ENCODE assay signal across 1 cellular context in the genomic region with DNA sequence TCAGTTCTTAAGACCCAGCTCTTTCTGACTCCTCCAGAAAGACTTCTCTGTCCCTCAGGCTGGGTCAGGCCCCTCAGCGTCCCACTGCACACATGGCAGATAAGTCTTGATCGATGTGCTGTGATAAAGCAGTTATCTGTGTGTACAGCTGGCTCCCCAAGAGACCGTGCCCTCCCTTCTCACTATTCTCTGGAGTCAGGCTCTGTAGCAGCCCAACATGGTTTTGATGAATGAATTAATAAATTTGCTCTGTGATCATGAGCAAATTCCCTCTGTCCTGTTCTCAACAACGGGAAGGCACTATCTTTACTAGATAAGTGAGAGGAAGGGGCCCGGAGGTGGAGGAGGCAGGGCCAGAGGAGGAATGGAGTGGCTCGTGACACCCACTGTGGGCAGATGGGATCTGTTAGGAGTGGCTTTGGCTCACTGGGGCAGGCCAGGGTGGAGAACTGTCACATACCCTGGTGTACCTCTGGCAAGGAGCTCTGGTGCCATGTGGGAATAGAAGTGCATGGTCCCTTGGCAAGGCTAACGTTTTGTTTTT.
TF ChIP-seq lines count a peak whose summit lies in the region.

No MANE protein-coding gene starts in this region.

TF ChIP-seq in K562, 482 proteins besides CTCF, POLR2A, EP300 and RAD21 (continued from another document and continues in another):
- TF ChIP-seq, protein P1, sequence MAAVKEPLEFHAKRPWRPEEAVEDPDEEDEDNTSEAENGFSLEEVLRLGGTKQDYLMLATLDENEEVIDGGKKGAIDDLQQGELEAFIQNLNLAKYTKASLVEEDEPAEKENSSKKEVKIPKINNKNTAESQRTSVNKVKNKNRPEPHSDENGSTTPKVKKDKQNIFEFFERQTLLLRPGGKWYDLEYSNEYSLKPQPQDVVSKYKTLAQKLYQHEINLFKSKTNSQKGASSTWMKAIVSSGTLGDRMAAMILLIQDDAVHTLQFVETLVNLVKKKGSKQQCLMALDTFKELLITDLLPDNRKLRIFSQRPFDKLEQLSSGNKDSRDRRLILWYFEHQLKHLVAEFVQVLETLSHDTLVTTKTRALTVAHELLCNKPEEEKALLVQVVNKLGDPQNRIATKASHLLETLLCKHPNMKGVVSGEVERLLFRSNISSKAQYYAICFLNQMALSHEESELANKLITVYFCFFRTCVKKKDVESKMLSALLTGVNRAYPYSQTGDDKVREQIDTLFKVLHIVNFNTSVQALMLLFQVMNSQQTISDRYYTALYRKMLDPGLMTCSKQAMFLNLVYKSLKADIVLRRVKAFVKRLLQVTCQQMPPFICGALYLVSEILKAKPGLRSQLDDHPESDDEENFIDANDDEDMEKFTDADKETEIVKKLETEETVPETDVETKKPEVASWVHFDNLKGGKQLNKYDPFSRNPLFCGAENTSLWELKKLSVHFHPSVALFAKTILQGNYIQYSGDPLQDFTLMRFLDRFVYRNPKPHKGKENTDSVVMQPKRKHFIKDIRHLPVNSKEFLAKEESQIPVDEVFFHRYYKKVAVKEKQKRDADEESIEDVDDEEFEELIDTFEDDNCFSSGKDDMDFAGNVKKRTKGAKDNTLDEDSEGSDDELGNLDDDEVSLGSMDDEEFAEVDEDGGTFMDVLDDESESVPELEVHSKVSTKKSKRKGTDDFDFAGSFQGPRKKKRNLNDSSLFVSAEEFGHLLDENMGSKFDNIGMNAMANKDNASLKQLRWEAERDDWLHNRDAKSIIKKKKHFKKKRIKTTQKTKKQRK (IDR thresholded peaks at IDR 0.05; ENCODE audit: borderline replicate concordance, low read depth, low read length): no peak
- TF ChIP-seq, protein P2, sequence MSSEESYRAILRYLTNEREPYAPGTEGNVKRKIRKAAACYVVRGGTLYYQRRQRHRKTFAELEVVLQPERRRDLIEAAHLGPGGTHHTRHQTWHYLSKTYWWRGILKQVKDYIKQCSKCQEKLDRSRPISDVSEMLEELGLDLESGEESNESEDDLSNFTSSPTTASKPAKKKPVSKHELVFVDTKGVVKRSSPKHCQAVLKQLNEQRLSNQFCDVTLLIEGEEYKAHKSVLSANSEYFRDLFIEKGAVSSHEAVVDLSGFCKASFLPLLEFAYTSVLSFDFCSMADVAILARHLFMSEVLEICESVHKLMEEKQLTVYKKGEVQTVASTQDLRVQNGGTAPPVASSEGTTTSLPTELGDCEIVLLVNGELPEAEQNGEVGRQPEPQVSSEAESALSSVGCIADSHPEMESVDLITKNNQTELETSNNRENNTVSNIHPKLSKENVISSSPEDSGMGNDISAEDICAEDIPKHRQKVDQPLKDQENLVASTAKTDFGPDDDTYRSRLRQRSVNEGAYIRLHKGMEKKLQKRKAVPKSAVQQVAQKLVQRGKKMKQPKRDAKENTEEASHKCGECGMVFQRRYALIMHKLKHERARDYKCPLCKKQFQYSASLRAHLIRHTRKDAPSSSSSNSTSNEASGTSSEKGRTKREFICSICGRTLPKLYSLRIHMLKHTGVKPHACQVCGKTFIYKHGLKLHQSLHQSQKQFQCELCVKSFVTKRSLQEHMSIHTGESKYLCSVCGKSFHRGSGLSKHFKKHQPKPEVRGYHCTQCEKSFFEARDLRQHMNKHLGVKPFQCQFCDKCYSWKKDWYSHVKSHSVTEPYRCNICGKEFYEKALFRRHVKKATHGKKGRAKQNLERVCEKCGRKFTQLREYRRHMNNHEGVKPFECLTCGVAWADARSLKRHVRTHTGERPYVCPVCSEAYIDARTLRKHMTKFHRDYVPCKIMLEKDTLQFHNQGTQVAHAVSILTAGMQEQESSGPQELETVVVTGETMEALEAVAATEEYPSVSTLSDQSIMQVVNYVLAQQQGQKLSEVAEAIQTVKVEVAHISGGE (CRISPR knock-in tag; IDR thresholded peaks at IDR 0.05): peak in 1 of 3 experiments; percentile 50; a peak in 1 of 6 replicates
- no peak for TF ChIP-seq NR4A1 (CRISPR knock-in tag; IDR thresholded peaks at IDR 0.05)
- TF ChIP-seq NR4A1 (tag; IDR thresholded peaks at IDR 0.05): peak; percentile 91
- TF ChIP-seq GABPA (tag; conservative IDR thresholded peaks at IDR 0.05; ENCODE audit: low read depth): no peak
- no peak for TF ChIP-seq GABPB1 (CRISPR knock-in tag; IDR thresholded peaks at IDR 0.05)
- TF ChIP-seq ZC3H11A (IDR thresholded peaks at IDR 0.05; ENCODE audit: low read depth, low read length): no peak
- no peak for TF ChIP-seq KDM4B (IDR thresholded peaks at IDR 0.05; ENCODE audit: borderline replicate concordance in 2 of 2, low read depth in 1 of 2)
- no peak for TF ChIP-seq DNMT1 (IDR thresholded peaks at IDR 0.05)
- TF ChIP-seq RBM34 (IDR thresholded peaks at IDR 0.05; ENCODE audit: borderline replicate concordance, insufficient read depth, low read length): no peak
- no peak for TF ChIP-seq PHB (CRISPR knock-in tag; IDR thresholded peaks at IDR 0.05)
- TF ChIP-seq, protein P3, sequence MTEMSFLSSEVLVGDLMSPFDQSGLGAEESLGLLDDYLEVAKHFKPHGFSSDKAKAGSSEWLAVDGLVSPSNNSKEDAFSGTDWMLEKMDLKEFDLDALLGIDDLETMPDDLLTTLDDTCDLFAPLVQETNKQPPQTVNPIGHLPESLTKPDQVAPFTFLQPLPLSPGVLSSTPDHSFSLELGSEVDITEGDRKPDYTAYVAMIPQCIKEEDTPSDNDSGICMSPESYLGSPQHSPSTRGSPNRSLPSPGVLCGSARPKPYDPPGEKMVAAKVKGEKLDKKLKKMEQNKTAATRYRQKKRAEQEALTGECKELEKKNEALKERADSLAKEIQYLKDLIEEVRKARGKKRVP (CRISPR knock-in tag; IDR thresholded peaks at IDR 0.05): 0 out of 2 replicates have a peak, but pooled peaks have one; percentile 2
- TF ChIP-seq POU5F1 (IDR thresholded peaks at IDR 0.05; ENCODE audit: borderline replicate concordance, low read depth, low read length, partially characterized antibody): no peak
- peak; percentile 70; the same call in 1 of the 2 replicates for TF ChIP-seq DMBX1 (CRISPR knock-in tag; IDR thresholded peaks at IDR 0.05; ENCODE audit: borderline replicate concordance)
- TF ChIP-seq CC2D1A (IDR thresholded peaks at IDR 0.05): no peak
- peak; percentile 60 for TF ChIP-seq CHD1 (IDR thresholded peaks at IDR 0.05; ENCODE audit: low read length)
- TF ChIP-seq CHD2 (IDR thresholded peaks at IDR 0.05; ENCODE audit: low read depth, low read length): 0 out of 2 replicates have a peak, but pooled peaks have one; percentile 5
- TF ChIP-seq ZNF766 (CRISPR knock-in tag; conservative IDR thresholded peaks at IDR 0.05): peak; percentile 77; the same call in 1 of the 2 replicates
- TF ChIP-seq, protein P4, sequence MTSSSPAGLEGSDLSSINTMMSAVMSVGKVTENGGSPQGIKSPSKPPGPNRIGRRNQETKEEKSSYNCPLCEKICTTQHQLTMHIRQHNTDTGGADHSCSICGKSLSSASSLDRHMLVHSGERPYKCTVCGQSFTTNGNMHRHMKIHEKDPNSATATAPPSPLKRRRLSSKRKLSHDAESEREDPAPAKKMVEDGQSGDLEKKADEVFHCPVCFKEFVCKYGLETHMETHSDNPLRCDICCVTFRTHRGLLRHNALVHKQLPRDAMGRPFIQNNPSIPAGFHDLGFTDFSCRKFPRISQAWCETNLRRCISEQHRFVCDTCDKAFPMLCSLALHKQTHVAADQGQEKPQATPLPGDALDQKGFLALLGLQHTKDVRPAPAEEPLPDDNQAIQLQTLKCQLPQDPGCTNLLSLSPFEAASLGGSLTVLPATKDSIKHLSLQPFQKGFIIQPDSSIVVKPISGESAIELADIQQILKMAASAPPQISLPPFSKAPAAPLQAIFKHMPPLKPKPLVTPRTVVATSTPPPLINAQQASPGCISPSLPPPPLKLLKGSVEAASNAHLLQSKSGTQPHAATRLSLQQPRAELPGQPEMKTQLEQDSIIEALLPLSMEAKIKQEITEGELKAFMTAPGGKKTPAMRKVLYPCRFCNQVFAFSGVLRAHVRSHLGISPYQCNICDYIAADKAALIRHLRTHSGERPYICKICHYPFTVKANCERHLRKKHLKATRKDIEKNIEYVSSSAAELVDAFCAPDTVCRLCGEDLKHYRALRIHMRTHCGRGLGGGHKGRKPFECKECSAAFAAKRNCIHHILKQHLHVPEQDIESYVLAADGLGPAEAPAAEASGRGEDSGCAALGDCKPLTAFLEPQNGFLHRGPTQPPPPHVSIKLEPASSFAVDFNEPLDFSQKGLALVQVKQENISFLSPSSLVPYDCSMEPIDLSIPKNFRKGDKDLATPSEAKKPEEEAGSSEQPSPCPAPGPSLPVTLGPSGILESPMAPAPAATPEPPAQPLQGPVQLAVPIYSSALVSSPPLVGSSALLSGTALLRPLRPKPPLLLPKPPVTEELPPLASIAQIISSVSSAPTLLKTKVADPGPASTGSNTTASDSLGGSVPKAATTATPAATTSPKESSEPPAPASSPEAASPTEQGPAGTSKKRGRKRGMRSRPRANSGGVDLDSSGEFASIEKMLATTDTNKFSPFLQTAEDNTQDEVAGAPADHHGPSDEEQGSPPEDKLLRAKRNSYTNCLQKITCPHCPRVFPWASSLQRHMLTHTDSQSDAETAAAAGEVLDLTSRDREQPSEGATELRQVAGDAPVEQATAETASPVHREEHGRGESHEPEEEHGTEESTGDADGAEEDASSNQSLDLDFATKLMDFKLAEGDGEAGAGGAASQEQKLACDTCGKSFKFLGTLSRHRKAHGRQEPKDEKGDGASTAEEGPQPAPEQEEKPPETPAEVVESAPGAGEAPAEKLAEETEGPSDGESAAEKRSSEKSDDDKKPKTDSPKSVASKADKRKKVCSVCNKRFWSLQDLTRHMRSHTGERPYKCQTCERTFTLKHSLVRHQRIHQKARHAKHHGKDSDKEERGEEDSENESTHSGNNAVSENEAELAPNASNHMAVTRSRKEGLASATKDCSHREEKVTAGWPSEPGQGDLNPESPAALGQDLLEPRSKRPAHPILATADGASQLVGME (CRISPR knock-in tag; IDR thresholded peaks at IDR 0.05): no peak
- TF ChIP-seq, protein P5, sequence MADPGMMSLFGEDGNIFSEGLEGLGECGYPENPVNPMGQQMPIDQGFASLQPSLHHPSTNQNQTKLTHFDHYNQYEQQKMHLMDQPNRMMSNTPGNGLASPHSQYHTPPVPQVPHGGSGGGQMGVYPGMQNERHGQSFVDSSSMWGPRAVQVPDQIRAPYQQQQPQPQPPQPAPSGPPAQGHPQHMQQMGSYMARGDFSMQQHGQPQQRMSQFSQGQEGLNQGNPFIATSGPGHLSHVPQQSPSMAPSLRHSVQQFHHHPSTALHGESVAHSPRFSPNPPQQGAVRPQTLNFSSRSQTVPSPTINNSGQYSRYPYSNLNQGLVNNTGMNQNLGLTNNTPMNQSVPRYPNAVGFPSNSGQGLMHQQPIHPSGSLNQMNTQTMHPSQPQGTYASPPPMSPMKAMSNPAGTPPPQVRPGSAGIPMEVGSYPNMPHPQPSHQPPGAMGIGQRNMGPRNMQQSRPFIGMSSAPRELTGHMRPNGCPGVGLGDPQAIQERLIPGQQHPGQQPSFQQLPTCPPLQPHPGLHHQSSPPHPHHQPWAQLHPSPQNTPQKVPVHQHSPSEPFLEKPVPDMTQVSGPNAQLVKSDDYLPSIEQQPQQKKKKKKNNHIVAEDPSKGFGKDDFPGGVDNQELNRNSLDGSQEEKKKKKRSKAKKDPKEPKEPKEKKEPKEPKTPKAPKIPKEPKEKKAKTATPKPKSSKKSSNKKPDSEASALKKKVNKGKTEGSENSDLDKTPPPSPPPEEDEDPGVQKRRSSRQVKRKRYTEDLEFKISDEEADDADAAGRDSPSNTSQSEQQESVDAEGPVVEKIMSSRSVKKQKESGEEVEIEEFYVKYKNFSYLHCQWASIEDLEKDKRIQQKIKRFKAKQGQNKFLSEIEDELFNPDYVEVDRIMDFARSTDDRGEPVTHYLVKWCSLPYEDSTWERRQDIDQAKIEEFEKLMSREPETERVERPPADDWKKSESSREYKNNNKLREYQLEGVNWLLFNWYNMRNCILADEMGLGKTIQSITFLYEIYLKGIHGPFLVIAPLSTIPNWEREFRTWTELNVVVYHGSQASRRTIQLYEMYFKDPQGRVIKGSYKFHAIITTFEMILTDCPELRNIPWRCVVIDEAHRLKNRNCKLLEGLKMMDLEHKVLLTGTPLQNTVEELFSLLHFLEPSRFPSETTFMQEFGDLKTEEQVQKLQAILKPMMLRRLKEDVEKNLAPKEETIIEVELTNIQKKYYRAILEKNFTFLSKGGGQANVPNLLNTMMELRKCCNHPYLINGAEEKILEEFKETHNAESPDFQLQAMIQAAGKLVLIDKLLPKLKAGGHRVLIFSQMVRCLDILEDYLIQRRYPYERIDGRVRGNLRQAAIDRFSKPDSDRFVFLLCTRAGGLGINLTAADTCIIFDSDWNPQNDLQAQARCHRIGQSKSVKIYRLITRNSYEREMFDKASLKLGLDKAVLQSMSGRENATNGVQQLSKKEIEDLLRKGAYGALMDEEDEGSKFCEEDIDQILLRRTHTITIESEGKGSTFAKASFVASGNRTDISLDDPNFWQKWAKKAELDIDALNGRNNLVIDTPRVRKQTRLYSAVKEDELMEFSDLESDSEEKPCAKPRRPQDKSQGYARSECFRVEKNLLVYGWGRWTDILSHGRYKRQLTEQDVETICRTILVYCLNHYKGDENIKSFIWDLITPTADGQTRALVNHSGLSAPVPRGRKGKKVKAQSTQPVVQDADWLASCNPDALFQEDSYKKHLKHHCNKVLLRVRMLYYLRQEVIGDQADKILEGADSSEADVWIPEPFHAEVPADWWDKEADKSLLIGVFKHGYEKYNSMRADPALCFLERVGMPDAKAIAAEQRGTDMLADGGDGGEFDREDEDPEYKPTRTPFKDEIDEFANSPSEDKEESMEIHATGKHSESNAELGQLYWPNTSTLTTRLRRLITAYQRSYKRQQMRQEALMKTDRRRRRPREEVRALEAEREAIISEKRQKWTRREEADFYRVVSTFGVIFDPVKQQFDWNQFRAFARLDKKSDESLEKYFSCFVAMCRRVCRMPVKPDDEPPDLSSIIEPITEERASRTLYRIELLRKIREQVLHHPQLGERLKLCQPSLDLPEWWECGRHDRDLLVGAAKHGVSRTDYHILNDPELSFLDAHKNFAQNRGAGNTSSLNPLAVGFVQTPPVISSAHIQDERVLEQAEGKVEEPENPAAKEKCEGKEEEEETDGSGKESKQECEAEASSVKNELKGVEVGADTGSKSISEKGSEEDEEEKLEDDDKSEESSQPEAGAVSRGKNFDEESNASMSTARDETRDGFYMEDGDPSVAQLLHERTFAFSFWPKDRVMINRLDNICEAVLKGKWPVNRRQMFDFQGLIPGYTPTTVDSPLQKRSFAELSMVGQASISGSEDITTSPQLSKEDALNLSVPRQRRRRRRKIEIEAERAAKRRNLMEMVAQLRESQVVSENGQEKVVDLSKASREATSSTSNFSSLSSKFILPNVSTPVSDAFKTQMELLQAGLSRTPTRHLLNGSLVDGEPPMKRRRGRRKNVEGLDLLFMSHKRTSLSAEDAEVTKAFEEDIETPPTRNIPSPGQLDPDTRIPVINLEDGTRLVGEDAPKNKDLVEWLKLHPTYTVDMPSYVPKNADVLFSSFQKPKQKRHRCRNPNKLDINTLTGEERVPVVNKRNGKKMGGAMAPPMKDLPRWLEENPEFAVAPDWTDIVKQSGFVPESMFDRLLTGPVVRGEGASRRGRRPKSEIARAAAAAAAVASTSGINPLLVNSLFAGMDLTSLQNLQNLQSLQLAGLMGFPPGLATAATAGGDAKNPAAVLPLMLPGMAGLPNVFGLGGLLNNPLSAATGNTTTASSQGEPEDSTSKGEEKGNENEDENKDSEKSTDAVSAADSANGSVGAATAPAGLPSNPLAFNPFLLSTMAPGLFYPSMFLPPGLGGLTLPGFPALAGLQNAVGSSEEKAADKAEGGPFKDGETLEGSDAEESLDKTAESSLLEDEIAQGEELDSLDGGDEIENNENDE (IDR thresholded peaks at IDR 0.05; ENCODE audit: low read depth, low read length): no peak
- peak; percentile 85 for TF ChIP-seq KLF16 (IDR thresholded peaks at IDR 0.05)
- peak; percentile 83; the same call in 1 of the 2 replicates for TF ChIP-seq CTBP1 (IDR thresholded peaks at IDR 0.05; ENCODE audit: borderline replicate concordance)
